ENCODE assay signal across 12 cellular contexts in genomic region chr12:39779768-39780340, GRCh38.
DNase-seq lines count a peak whose midpoint lies in the region; ATAC-seq and TF ChIP-seq lines count a peak whose summit lies in the region.
"Had no signal": no experiment of that assay in that cellular context is flagged by ENCODE, and none has a peak within 500 bp of the region (broad histone marks: within the 10 kb centered on the region; RNA-seq: fewer than 3 reads in every experiment).

No MANE protein-coding gene starts in this region.

- intact Hi-C loops in mucosa of descending colon (cut with DNase I, micrococcal nuclease): no loop called here

- no peak for TF ChIP-seq CTCF in mucosa of descending colon (IDR thresholded peaks at IDR 0.05)

- no peaks in the 10 kb centered on the region for H3K9me3 ChIP-seq in HAP-1
- H3K9me3 ChIP-seq in mucosa of descending colon: no peaks in the 10 kb centered on the region

- peak; percentile 30 to 75 for DNase-seq in HAP-1 (ENCODE audit: low spot score in 2 of 2)
- peak; percentile 7 for DNase-seq in HuH-7 (ENCODE audit: low spot score)
- DNase-seq in NCI-H526 (lab: John Stamatoyannopoulos, UW): peak; percentile 13 to 41
- DNase-seq in mucosa of descending colon: no peak
- DNase-seq: Calu3; CD8-positive, alpha-beta T cell; H7; KBM-7 had no signal

- in situ Hi-C loops in HAP-1 (cut with MboI; ENCODE audit: low sequenced_read_pairs): no loop called here

- H3K4me1 ChIP-seq in HAP-1 (peaks cover 23% of the 10 kb centered on the region), mucosa of descending colon (ENCODE audit: low read depth) (peaks cover 15% of the 10 kb centered on the region)
- H3K4me1 ChIP-seq: BLaER1 treated with 17β-estradiol and CSF1 and Interleukin-3, amounts not matched to agents 10 nM and 100 nM had no signal

- ATAC-seq in mucosa of descending colon (peak; percentile 47), HG02642 (IDR thresholded peaks at IDR 0.05; ENCODE audit: poor library complexity, unreplicated experiment) (no peak), HG02763 (IDR thresholded peaks at IDR 0.05; ENCODE audit: unreplicated experiment) (no peak)
- ATAC-seq: CD8-positive, alpha-beta T cell had no signal

- H3K27me3 ChIP-seq in HAP-1 (ENCODE audit: low read depth): no peaks in the 10 kb centered on the region
- H3K27me3 ChIP-seq: BLaER1 treated with 17β-estradiol and CSF1 and Interleukin-3, amounts not matched to agents 10 nM and 100 nM had no signal

- H3K36me3 ChIP-seq in HAP-1 (replicated peaks): no peaks in the 10 kb centered on the region
- no peaks in the 10 kb centered on the region for H3K36me3 ChIP-seq in mucosa of descending colon (ENCODE audit: low read depth)
- H3K36me3 ChIP-seq: BLaER1 treated with 17β-estradiol and CSF1 and Interleukin-3, amounts not matched to agents 10 nM and 100 nM had no signal

- H3K4me3 ChIP-seq in HAP-1 (no peak overlapping the region), mucosa of descending colon (no peak overlapping the region)
- H3K4me3 ChIP-seq: BLaER1 treated with 17β-estradiol and CSF1 and Interleukin-3, amounts not matched to agents 10 nM and 100 nM; GM23248 had no signal

Comparison
In these comparisons a context has a peak if more than half of its experiments do, and no peak if none do; other contexts are left out.
1. DNase-seq: peak in HAP-1 (2 of 2), HuH-7 (single experiment) and NCI-H526 (2 of 2); none in mucosa of descending colon (0 of 3).